In the genomic region with DNA sequence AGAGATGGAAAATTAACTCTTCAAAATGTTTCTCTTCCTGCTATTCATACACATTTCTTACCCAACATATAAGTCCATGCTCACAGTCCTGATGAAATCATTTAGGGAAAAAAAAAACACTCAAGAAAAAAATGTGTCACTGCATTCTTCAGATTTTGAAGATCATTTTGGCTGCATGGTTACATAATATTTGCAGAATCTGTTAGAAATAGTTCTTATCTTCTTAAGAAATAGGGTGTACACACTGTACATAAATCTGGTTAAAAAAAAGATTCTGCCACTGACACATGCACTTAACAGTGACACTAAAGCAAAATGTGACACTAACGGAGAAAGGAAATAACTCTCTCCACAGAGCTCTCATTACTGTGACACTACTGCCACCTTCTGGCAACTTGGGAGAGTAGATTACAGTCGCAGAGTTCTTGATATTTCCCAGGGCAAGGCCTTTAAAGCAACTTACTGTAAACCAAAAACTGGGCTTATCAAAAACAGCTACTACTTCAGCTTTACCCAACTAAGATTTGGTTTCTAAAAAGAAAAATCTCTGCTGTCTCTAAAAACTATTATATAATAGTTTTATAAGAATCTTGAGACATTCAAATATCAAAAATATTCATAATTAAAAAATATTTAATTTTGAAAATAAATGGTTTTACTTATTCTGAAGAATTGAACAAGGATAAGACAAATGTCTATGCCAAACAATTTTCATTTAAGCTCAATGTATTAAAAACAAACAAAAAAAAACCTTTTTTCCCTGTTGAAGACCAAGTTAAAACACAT, we compare ENCODE assay signal across 8 cellular contexts.
DNase-seq lines count a peak whose midpoint lies in the region; ATAC-seq and TF ChIP-seq lines count a peak whose summit lies in the region.

No MANE protein-coding gene starts in this region.

- DNase-seq in AG08396 (ENCODE audit: low spot score) = peak; percentile 76
- DNase-seq in NCI-H1694 treated with DMSO at 0.1 percent for 48 hours (lab: John Stamatoyannopoulos, UW) = peak; percentile 98
- DNase-seq in T-helper 1 cell = peak; percentile 25 to 79 (median 55)
- DNase-seq in inferior parietal cortex (ENCODE audit: extremely low spot score) = peak; percentile 97
- peak; percentile 60 for DNase-seq in stimulated activated CD4-positive, alpha-beta T cell treated with anti-CD3 and anti-CD28 coated beads, Interleukin-1b, Interleukin-23, amount 100 ng/mL, for 48 hours

- H3K4me3 Mint-ChIP-seq in brain = peak overlapping the region in 4 of 5 experiments; percentile 0 to 64 (median 8)

- ATAC-seq in GM18508 (IDR thresholded peaks at IDR 0.05; ENCODE audit: insufficient read depth, unreplicated experiment) = peak; percentile 82
- ATAC-seq in HG03025 (IDR thresholded peaks at IDR 0.05; ENCODE audit: low FRiP score, unreplicated experiment) = peak; percentile 82

- H3K27ac Mint-ChIP-seq in brain = peak overlapping the region; percentile 8 to 76 (median 31)

- H3K36me3 Mint-ChIP-seq in brain = peaks cover 5% of the 10 kb centered on the region

- H3K9me3 Mint-ChIP-seq in brain = no peaks in the 10 kb centered on the region

- peaks cover 40% of the 10 kb centered on the region for H3K4me1 Mint-ChIP-seq in brain

- no peaks in the 10 kb centered on the region for H3K27me3 Mint-ChIP-seq in brain

- TF ChIP-seq CTCF in brain (conservative IDR thresholded peaks at IDR 0.05) = peak; percentile 84 to 93

Comparison
In these comparisons a context has a peak if more than half of its experiments do, and no peak if none do; other contexts are left out.
1. Peak in every context shown above with its lines: DNase-seq and ATAC-seq.